8 cellular contexts compared by ENCODE assay signal in genomic region chr10:68957654-68958053, GRCh38. TPM values are rescaled to one million over a fixed set of nuclear protein-coding genes. Genes with fewer than 3 reads are reported as not detected.
DNase-seq lines count a peak whose midpoint lies in the region; ATAC-seq and TF ChIP-seq lines count a peak whose summit lies in the region.

No MANE protein-coding gene starts in this region.

- DNase-seq in CD4-positive, CD25-positive, alpha-beta regulatory T cell = no peak
- no peak for DNase-seq in Karpas-422
- no peak for DNase-seq in coronary artery (ENCODE audit: low spot score)
- DNase-seq in naive thymus-derived CD4-positive, alpha-beta T cell = no peak
- DNase-seq in NCI-H510A treated with DMSO at 0.1 percent for 48 hours (lab: John Stamatoyannopoulos, UW) = no peak
- DNase-seq in AG08396 (ENCODE audit: low spot score) = no peak

- H3K27ac Mint-ChIP-seq in CD4-positive, CD25-positive, alpha-beta regulatory T cell = peak overlapping the region in 2 of 3 donors; percentile 99 to 100
- H3K27ac Mint-ChIP-seq in naive thymus-derived CD4-positive, alpha-beta T cell = peak overlapping the region; percentile 96 to 100 (median 99)

- H3K36me3 Mint-ChIP-seq in CD4-positive, CD25-positive, alpha-beta regulatory T cell = peaks cover 21% of the 10 kb centered on the region
- H3K36me3 Mint-ChIP-seq in naive thymus-derived CD4-positive, alpha-beta T cell = peaks cover 10 to 28% (median 13%) of the 10 kb centered on the region in 5 donors

- H3K9me2 ChIP-seq in Karpas-422 (replicated peaks; ENCODE audit: insufficient read depth, low read length) = no peaks in the 10 kb centered on the region

- H3K9ac ChIP-seq in Karpas-422 (ENCODE audit: low read length) = peak overlapping the region; percentile 95

- peak overlapping the region; percentile 99 for H3K27ac ChIP-seq in CD4-positive, CD25-positive, alpha-beta regulatory T cell (ENCODE audit: insufficient read depth, low read length, poor library complexity, severe bottlenecking)
- H3K27ac ChIP-seq in Karpas-422 (ENCODE audit: low read length) (peak overlapping the region; percentile 88), coronary artery (no peak overlapping the region)
- peak overlapping the region; percentile 97 for H3K27ac ChIP-seq in naive thymus-derived CD4-positive, alpha-beta T cell (ENCODE audit: low read depth, low read length)

- peaks cover 46% of the 10 kb centered on the region for H4K20me1 ChIP-seq in Karpas-422 (ENCODE audit: insufficient read depth, low read depth, low read length)

- no peak for TF ChIP-seq CTCF in coronary artery (IDR thresholded peaks at IDR 0.05)

- POLR2A ChIA-PET in naive thymus-derived CD4-positive, alpha-beta T cell (lab: Charles Lee) = interaction anchor here (1.3 kb wide), 1 partner anchor 15 kb away, joined by 3 read pairs; no protein-coding TSS in a partner anchor

- H3K4me1 ChIP-seq in CD4-positive, CD25-positive, alpha-beta regulatory T cell (ENCODE audit: control insufficient read depth, insufficient read depth, low read length, poor library complexity, severe bottlenecking) = peaks cover 28% of the 10 kb centered on the region
- H3K4me1 ChIP-seq in Karpas-422 (ENCODE audit: low read length) = peaks cover 26% of the 10 kb centered on the region
- H3K4me1 ChIP-seq in naive thymus-derived CD4-positive, alpha-beta T cell (ENCODE audit: control insufficient read depth in 2 of 2, insufficient read depth in 2 of 2, low read length in 2 of 2) = peaks cover 11% of the 10 kb centered on the region in 2 donors

- no peaks in the 10 kb centered on the region for H3K27me3 ChIP-seq in CD4-positive, CD25-positive, alpha-beta regulatory T cell (ENCODE audit: control insufficient read depth, insufficient read depth, low read length)
- H3K27me3 ChIP-seq in Karpas-422 (ENCODE audit: low read length) = no peaks in the 10 kb centered on the region
- no peaks in the 10 kb centered on the region for H3K27me3 ChIP-seq in naive thymus-derived CD4-positive, alpha-beta T cell (ENCODE audit: control insufficient read depth in 2 of 2, insufficient read depth in 2 of 2, low read length in 2 of 2)

- H3K4me3 ChIP-seq in CD4-positive, CD25-positive, alpha-beta regulatory T cell (ENCODE audit: low read depth, low read length) = peak overlapping the region; percentile 99
- H3K4me3 ChIP-seq in Karpas-422 (ENCODE audit: low read length) (peak overlapping the region; percentile 92), coronary artery (peak overlapping the region; percentile 99)
- peak overlapping the region; percentile 71 for H3K4me3 ChIP-seq in naive thymus-derived CD4-positive, alpha-beta T cell (ENCODE audit: low read length)

- peak overlapping the region; percentile 86 for H3K4me2 ChIP-seq in Karpas-422 (ENCODE audit: low read depth, low read length, poor library complexity, severe bottlenecking)

- CTCF ChIA-PET in naive thymus-derived CD4-positive, alpha-beta T cell (lab: Charles Lee) = interaction anchor here (0.7 to 1.5 kb wide), 3 partner anchors 42 to 609 kb away, joined by 3 read pairs; no protein-coding TSS in a partner anchor

- H3K4me3 Mint-ChIP-seq in CD4-positive, CD25-positive, alpha-beta regulatory T cell = peak overlapping the region; percentile 95 to 100 (median 99)
- peak overlapping the region; percentile 91 to 100 (median 98) for H3K4me3 Mint-ChIP-seq in naive thymus-derived CD4-positive, alpha-beta T cell

- no peak for ATAC-seq in CD4-positive, CD25-positive, alpha-beta regulatory T cell (ENCODE audit: low read depth in 2 of 2)
- no peak for ATAC-seq in naive thymus-derived CD4-positive, alpha-beta T cell
- no peak for ATAC-seq in HG03460 (IDR thresholded peaks at IDR 0.05; ENCODE audit: unreplicated experiment)
- ATAC-seq in HG02588 (IDR thresholded peaks at IDR 0.05; ENCODE audit: unreplicated experiment) = no peak

- H2AFZ ChIP-seq in Karpas-422 (ENCODE audit: low read length) = no peak overlapping the region

- H3K4me1 Mint-ChIP-seq in CD4-positive, CD25-positive, alpha-beta regulatory T cell = peaks cover 18 to 58% (median 41%) of the 10 kb centered on the region in 4 donors
- H3K4me1 Mint-ChIP-seq in naive thymus-derived CD4-positive, alpha-beta T cell = peaks cover 18 to 65% (median 40%) of the 10 kb centered on the region in 7 donors

- peaks cover 28% of the 10 kb centered on the region for H3K36me3 ChIP-seq in CD4-positive, CD25-positive, alpha-beta regulatory T cell (ENCODE audit: control insufficient read depth, insufficient read depth, low read length)
- H3K36me3 ChIP-seq in Karpas-422 (ENCODE audit: insufficient read depth, low read length) = peaks cover 54% of the 10 kb centered on the region
- H3K36me3 ChIP-seq in naive thymus-derived CD4-positive, alpha-beta T cell (ENCODE audit: control insufficient read depth in 2 of 3, insufficient read depth in 3 of 3, low read length in 3 of 3) = peaks cover 7 to 35% (median 22%) of the 10 kb centered on the region in 3 experiments

- H3K79me2 ChIP-seq in Karpas-422 (ENCODE audit: low read length) = peaks cover 85% of the 10 kb centered on the region

- H3K9me3 Mint-ChIP-seq in CD4-positive, CD25-positive, alpha-beta regulatory T cell = peaks cover 0 to 1% (median 0%) of the 10 kb centered on the region in 7 donors
- no peaks in the 10 kb centered on the region for H3K9me3 Mint-ChIP-seq in naive thymus-derived CD4-positive, alpha-beta T cell

- H3K9me3 ChIP-seq in CD4-positive, CD25-positive, alpha-beta regulatory T cell (ENCODE audit: control insufficient read depth in 2 of 2, low read length in 2 of 2) = no peaks in the 10 kb centered on the region
- no peaks in the 10 kb centered on the region for H3K9me3 ChIP-seq in Karpas-422 (ENCODE audit: low read length)
- no peaks in the 10 kb centered on the region for H3K9me3 ChIP-seq in naive thymus-derived CD4-positive, alpha-beta T cell (ENCODE audit: control insufficient read depth in 2 of 3, low read length in 3 of 3)

- intact Hi-C loops in naive thymus-derived CD4-positive, alpha-beta T cell (cut with micrococcal nuclease) = loop anchor here (1.0 to 10.0 kb wide), 9 partner anchors 31 to 1073 kb away; partner anchors contain the start of genes CCAR1 (in 2 of the 2), KIFBP (in 1 of the 2), RUFY2 (in 1 of the 2) and SIRT1 (in 1 of the 2)

- H3K27me3 Mint-ChIP-seq in CD4-positive, CD25-positive, alpha-beta regulatory T cell = peaks cover 6% of the 10 kb centered on the region
- H3K27me3 Mint-ChIP-seq in naive thymus-derived CD4-positive, alpha-beta T cell = no peaks in the 10 kb centered on the region

RNA-seq across cellular contexts. Expression of gene DDX21, which starts 1.7 kb away (rescaled TPM):
- total RNA-seq in CD4-positive, CD25-positive, alpha-beta regulatory T cell = 117 TPM
- polyA plus RNA-seq in CD4-positive, CD25-positive, alpha-beta regulatory T cell = 10 to 100 TPM in 3 of 4 donors, 1 to 10 TPM in 1; 9.6 to 16.4 (median 13.8) TPM
- total RNA-seq in Karpas-422 (2014; rRNA removed; shearing (Covaris generic); ENCODE audit: low replicate concordance) = 87.0 and 89.8 TPM in 2 replicates
- total RNA-seq in naive thymus-derived CD4-positive, alpha-beta T cell = 100 to 1,000 TPM in 1 of 5 experiments, 10 to 100 TPM in 4; 43.5 to 101 (median 86.7) TPM
- polyA plus RNA-seq in naive thymus-derived CD4-positive, alpha-beta T cell = 10 to 100 TPM; 15.0 to 15.4 TPM

RNA-seq across cellular contexts. Expression of gene KIFBP, which starts 30.9 kb away (rescaled TPM):
- total RNA-seq in CD4-positive, CD25-positive, alpha-beta regulatory T cell = 5.1 TPM
- polyA plus RNA-seq in CD4-positive, CD25-positive, alpha-beta regulatory T cell = 1 to 10 TPM; 2.9 to 5.0 (median 4.2) TPM
- total RNA-seq in Karpas-422 (2014; rRNA removed; shearing (Covaris generic); ENCODE audit: low replicate concordance) = 11.6 and 17.5 TPM in 2 replicates
- 10 to 100 TPM in 3 of 5 experiments, 1 to 10 TPM in 2; 4.5 to 18.1 (median 14.0) TPM for total RNA-seq in naive thymus-derived CD4-positive, alpha-beta T cell
- polyA plus RNA-seq in naive thymus-derived CD4-positive, alpha-beta T cell = 1 to 10 TPM; 4.9 TPM

RNA-seq across cellular contexts. Expression of gene DDX50, which starts 56.5 kb away (rescaled TPM):
- total RNA-seq in CD4-positive, CD25-positive, alpha-beta regulatory T cell = 39.7 TPM
- 10 to 100 TPM; 36.6 to 47.3 (median 39.7) TPM for polyA plus RNA-seq in CD4-positive, CD25-positive, alpha-beta regulatory T cell
- total RNA-seq in Karpas-422 (2014; rRNA removed; shearing (Covaris generic); ENCODE audit: low replicate concordance) = 48.3 and 61.1 TPM in 2 replicates
- 10 to 100 TPM; 28.3 to 49.3 (median 47.5) TPM for total RNA-seq in naive thymus-derived CD4-positive, alpha-beta T cell
- polyA plus RNA-seq in naive thymus-derived CD4-positive, alpha-beta T cell = 10 to 100 TPM; 38.6 to 41.6 TPM

Comparison
In these comparisons a context has a peak if more than half of its experiments do, and no peak if none do; other contexts are left out.
1. H3K27ac ChIP-seq: peak in CD4-positive, CD25-positive, alpha-beta regulatory T cell (single experiment), Karpas-422 (single experiment) and naive thymus-derived CD4-positive, alpha-beta T cell (single experiment); none in coronary artery (0 of 2).
2. Peak in every context shown above with its lines, with median percentiles within 50 percentile points of each other: H3K4me3 ChIP-seq.